8 cellular contexts compared by ENCODE assay signal in genomic region chr15:43792761-43793493, GRCh38. TPM values are rescaled to one million over a fixed set of nuclear protein-coding genes. Genes with fewer than 3 reads are reported as not detected.
DNase-seq lines count a peak whose midpoint lies in the region; ATAC-seq and TF ChIP-seq lines count a peak whose summit lies in the region.

No MANE protein-coding gene starts in this region.

- POLR2A ChIA-PET in T-cell (lab: Charles Lee), result interaction anchor here (0.5 to 1.1 kb wide), 5 partner anchors 23 to 304 kb away, joined by 3 to 5 read pairs (median 4); partner anchors contain the start of gene MFAP1 (in 2 of the 2)

- ATAC-seq in T-cell (replicated peaks in 1 of 4) (no peak), memory B cell (ENCODE audit: low read depth) (no peak)

- no peaks in the 10 kb centered on the region for H3K27me3 ChIP-seq in tibial nerve

- H3K4me1 Mint-ChIP-seq in T-cell (peaks cover 41 to 52% (median 50%) of the 10 kb centered on the region in 3 donors), memory B cell (peaks cover 30% of the 10 kb centered on the region)

- H3K9me3 ChIP-seq in tibial nerve, result no peaks in the 10 kb centered on the region

- H3K36me3 Mint-ChIP-seq in T-cell (peaks cover 33% of the 10 kb centered on the region), memory B cell (peaks cover 23% of the 10 kb centered on the region)

- CTCF ChIA-PET in T-cell (lab: Charles Lee), result interaction anchor here in 1 of 2 donors (0.6 kb wide), 1 partner anchor 43 kb away, joined by 8 read pairs; no protein-coding TSS in a partner anchor

- H3K27ac Mint-ChIP-seq in T-cell, result peak overlapping the region; percentile 95 to 97
- H3K27ac Mint-ChIP-seq in memory B cell, result peak overlapping the region; percentile 96

- no peaks in the 10 kb centered on the region for H3K9me3 Mint-ChIP-seq in T-cell
- H3K9me3 Mint-ChIP-seq in memory B cell, result no peaks in the 10 kb centered on the region

- TF ChIP-seq POLR2A in tibial nerve (IDR thresholded peaks at IDR 0.05), result no peak

- peaks cover 0 to 44% (median 9%) of the 10 kb centered on the region in 3 donors for H3K36me3 ChIP-seq in tibial nerve

- peak overlapping the region; percentile 78 to 95 (median 90) for H3K4me3 ChIP-seq in tibial nerve

- H3K27ac ChIP-seq in tibial nerve, result peak overlapping the region; percentile 98 to 100 (median 100)

- peaks cover 0 to 56% (median 23%) of the 10 kb centered on the region in 4 donors for H3K4me1 ChIP-seq in tibial nerve

- 0 to 1% methylated on average over 33 of the region's 33 CpGs for WGBS in tibial nerve, 2 donors

- peak; percentile 44 for DNase-seq in activated CD4-positive, CD25-positive, alpha-beta regulatory T cell treated with anti-CD3 and anti-CD28 coated beads, Interleukin-2, amount 50 U/mL, for 72 hours
- no peak for DNase-seq in activated CD4-positive, CD25-positive, alpha-beta regulatory T cell (lab: John Stamatoyannopoulos, UW)
- DNase-seq in T-cell (peak in 5 of 34 experiments; percentile 9 to 21 (median 12)), dermis blood vessel endothelial cell (peak; percentile 55), memory B cell (ENCODE audit: low spot score in 2 of 2) (no peak), tibial nerve (ENCODE audit: low spot score in 2 of 2) (no peak), medulla oblongata (ENCODE audit: extremely low spot score) (no peak), putamen (ENCODE audit: low spot score) (no peak)

- H3K27me3 Mint-ChIP-seq in T-cell (no peaks in the 10 kb centered on the region), memory B cell (no peaks in the 10 kb centered on the region)

- TF ChIP-seq EP300 in tibial nerve (IDR thresholded peaks at IDR 0.05), result no peak

- TF ChIP-seq CTCF in tibial nerve (IDR thresholded peaks at IDR 0.05), result no peak

- H3K4me3 Mint-ChIP-seq in T-cell (peak overlapping the region; percentile 89 to 95 (median 93)), memory B cell (peak overlapping the region; percentile 95)

RNA-seq across cellular contexts. Expression of gene SERF2, which starts 0.8 kb away (rescaled TPM):
- total RNA-seq in T-cell (100 to 1,000 TPM; 397 to 586 (median 532) TPM), dermis blood vessel endothelial cell (787 and 1,230 TPM in 2 replicates), tibial nerve (100 to 1,000 TPM; 698 to 988 (median 804) TPM)

RNA-seq across cellular contexts. Expression of gene SERINC4, which starts 7.1 kb away (rescaled TPM):
- total RNA-seq in T-cell, result under 1 TPM in 3 of 5 donors, not detected in 2; 0.20 to 0.32 (median 0.26) TPM
- total RNA-seq in dermis blood vessel endothelial cell, result not detected in 2 replicates
- total RNA-seq in tibial nerve, result under 1 TPM in 1 of 4 donors, not detected in 3; 0.20 TPM

RNA-seq across cellular contexts. Expression of gene HYPK, which starts 7.5 kb away (rescaled TPM):
- total RNA-seq in T-cell, result 10 to 100 TPM; 19.2 to 23.6 (median 21.8) TPM
- total RNA-seq in dermis blood vessel endothelial cell, result 2.9 and 4.6 TPM in 2 replicates
- 10 to 100 TPM in 3 of 4 donors, 1 to 10 TPM in 1; 7.5 to 27.6 (median 12.1) TPM for total RNA-seq in tibial nerve

RNA-seq across cellular contexts. Expression of gene ELL3, which starts 16.2 kb away (rescaled TPM):
- total RNA-seq in T-cell (1 to 10 TPM in 4 of 5 donors, under 1 TPM in 1; 0.80 to 6.5 (median 2.2) TPM), dermis blood vessel endothelial cell (2.9 and 5.4 TPM in 2 replicates), tibial nerve (10 to 100 TPM; 11.4 to 29.3 (median 13.0) TPM)

RNA-seq across cellular contexts. Expression of gene MFAP1, which starts 31.6 kb away (rescaled TPM):
- total RNA-seq in T-cell (10 to 100 TPM in 4 of 5 donors, 1 to 10 TPM in 1; 9.6 to 22.1 (median 21.0) TPM), dermis blood vessel endothelial cell (36.1 and 41.1 TPM in 2 replicates), tibial nerve (10 to 100 TPM in 3 of 4 donors, 1 to 10 TPM in 1; 9.6 to 15.7 (median 11.9) TPM)

Comparison
In these comparisons a context has a peak if more than half of its experiments do, and no peak if none do; other contexts are left out.
1. DNase-seq: peak in activated CD4-positive, CD25-positive, alpha-beta regulatory T cell treated with anti-CD3 and anti-CD28 coated beads, Interleukin-2, amount 50 U/mL, for 72 hours (single experiment) and dermis blood vessel endothelial cell (single experiment); none in activated CD4-positive, CD25-positive, alpha-beta regulatory T cell (0 of 4), memory B cell (0 of 2), tibial nerve (0 of 2), medulla oblongata (single experiment) and putamen (single experiment).